In the genomic region with DNA sequence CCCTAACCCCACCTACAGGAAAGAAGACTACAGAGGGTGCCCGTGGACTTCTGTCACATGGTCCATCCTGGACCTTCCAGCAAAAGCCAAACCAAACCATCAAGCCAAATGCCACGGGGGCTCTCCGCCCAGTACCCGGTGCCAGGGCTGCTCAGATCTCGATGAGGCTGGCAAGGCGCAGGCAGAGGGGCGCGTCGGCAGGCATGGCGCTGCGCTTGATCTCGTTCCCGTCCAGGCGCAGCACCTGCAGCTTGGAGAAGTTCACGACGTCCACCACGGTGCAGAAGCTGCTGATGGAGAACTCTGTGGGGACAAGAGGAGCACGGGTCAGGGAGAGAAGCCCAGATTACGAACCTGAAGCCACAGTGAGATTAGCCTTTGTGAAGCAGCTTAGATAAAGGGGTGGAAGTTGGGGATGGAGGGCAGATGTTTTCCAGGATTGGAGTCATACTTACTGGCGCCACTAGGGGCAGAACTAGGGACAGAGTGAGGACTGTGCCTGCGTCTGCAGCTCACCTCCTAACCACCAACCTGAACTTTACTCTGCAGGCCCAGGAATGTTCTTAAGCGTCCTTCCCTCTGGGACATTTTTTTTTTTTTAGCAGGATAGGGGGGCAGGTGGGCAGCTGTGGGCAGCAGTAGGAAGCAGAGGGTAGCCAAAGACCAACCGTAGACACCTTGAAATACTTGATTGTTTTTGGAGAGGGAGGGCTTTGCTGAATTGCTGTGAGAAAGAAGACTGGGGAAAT, we compare ENCODE assay signal across 8 cellular contexts. TPM values are rescaled to one million over a fixed set of nuclear protein-coding genes. Genes with fewer than 3 reads are reported as not detected.
DNase-seq lines count a peak whose midpoint lies in the region; ATAC-seq, FAIRE-seq and TF ChIP-seq lines count a peak whose summit lies in the region.

No MANE protein-coding gene starts in this region.

- TF ChIP-seq CTCF in epithelial cell of proximal tubule (conservative IDR thresholded peaks at IDR 0.05; ENCODE audit: low read depth, low read length) (peak; percentile 74), nephron progenitor cell (IDR thresholded peaks at IDR 0.05) (peak; percentile 74)

- H3K4me3 ChIP-seq in epithelial cell of proximal tubule (ENCODE audit: low read depth, low read length) = no peak overlapping the region

- H3K4me3 Mint-ChIP-seq in activated CD8-positive, alpha-beta T cell treated with anti-CD3 and anti-CD28 coated beads, Interleukin-2, amount 10 ng/mL, durations not matched to agents 7 days and 5 days = no peak overlapping the region
- no peak overlapping the region for H3K4me3 Mint-ChIP-seq in nephron progenitor cell

- H3K27me3 Mint-ChIP-seq in activated CD8-positive, alpha-beta T cell treated with anti-CD3 and anti-CD28 coated beads, Interleukin-2, amount 10 ng/mL, durations not matched to agents 7 days and 5 days (ENCODE audit: low read depth) = peaks cover 30% of the 10 kb centered on the region
- peaks cover 35% of the 10 kb centered on the region for H3K27me3 Mint-ChIP-seq in nephron progenitor cell (ENCODE audit: low read depth, poor library complexity)

- POLR2A ChIA-PET in activated CD8-positive, alpha-beta T cell treated with anti-CD3 and anti-CD28 coated beads, Interleukin-2, amount 10 ng/mL, durations not matched to agents 7 days and 5 days (lab: Charles Lee) = interaction anchor here (2.8 kb wide), 1 partner anchor 69 kb away, joined by 10 read pairs; no protein-coding TSS in a partner anchor

- no peaks in the 10 kb centered on the region for H3K36me3 Mint-ChIP-seq in activated CD8-positive, alpha-beta T cell treated with anti-CD3 and anti-CD28 coated beads, Interleukin-2, amount 10 ng/mL, durations not matched to agents 7 days and 5 days (ENCODE audit: low read depth)
- no peaks in the 10 kb centered on the region for H3K36me3 Mint-ChIP-seq in nephron progenitor cell (ENCODE audit: low read depth)

- no peaks in the 10 kb centered on the region for H3K9me3 Mint-ChIP-seq in activated CD8-positive, alpha-beta T cell treated with anti-CD3 and anti-CD28 coated beads, Interleukin-2, amount 10 ng/mL, durations not matched to agents 7 days and 5 days (ENCODE audit: insufficient read depth)
- H3K9me3 Mint-ChIP-seq in nephron progenitor cell = no peaks in the 10 kb centered on the region

- peak; percentile 35 for FAIRE-seq in GM19239 (lab: Jason Lieb, UNC)

- H3K4me1 Mint-ChIP-seq in activated CD8-positive, alpha-beta T cell treated with anti-CD3 and anti-CD28 coated beads, Interleukin-2, amount 10 ng/mL, durations not matched to agents 7 days and 5 days (ENCODE audit: low read depth) = peaks cover 10% of the 10 kb centered on the region
- H3K4me1 Mint-ChIP-seq in nephron progenitor cell = peaks cover 79% of the 10 kb centered on the region

- DNase-seq in Ammon's horn (ENCODE audit: low spot score) (peak; percentile 68), GM19239 (ENCODE audit: insufficient read length, low spot score) (peak; percentile 61), NCI-H510A treated with DMSO at 0.1 percent for 48 hours (lab: John Stamatoyannopoulos, UW) (peak; percentile 59), epithelial cell of proximal tubule (ENCODE audit: low read depth) (no peak), nephron progenitor cell (peak; percentile 77)
- peak; percentile 49 for DNase-seq in activated CD8-positive, alpha-beta T cell treated with anti-CD3 and anti-CD28 coated beads, Interleukin-2, amount 10 ng/mL, durations not matched to agents 7 days and 5 days

- H3K27ac Mint-ChIP-seq in activated CD8-positive, alpha-beta T cell treated with anti-CD3 and anti-CD28 coated beads, Interleukin-2, amount 10 ng/mL, durations not matched to agents 7 days and 5 days = no peak overlapping the region
- no peak overlapping the region for H3K27ac Mint-ChIP-seq in nephron progenitor cell

- CTCF ChIA-PET in activated CD8-positive, alpha-beta T cell treated with anti-CD3 and anti-CD28 coated beads, Interleukin-2, amount 10 ng/mL, durations not matched to agents 7 days and 5 days (lab: Charles Lee) = interaction anchor here (0.6 to 31.1 kb wide), 29 partner anchors 8 to 451 kb away, joined by 3 to 841 read pairs (median 4); a partner anchor contains a TSS

- peak; percentile 61 for ATAC-seq in activated CD8-positive, alpha-beta T cell treated with anti-CD3 and anti-CD28 coated beads, Interleukin-2, amount 10 ng/mL, durations not matched to agents 7 days and 5 days
- ATAC-seq in GM21423 (IDR thresholded peaks at IDR 0.05; ENCODE audit: unreplicated experiment) = no peak
- no peak for ATAC-seq in HG02840 (IDR thresholded peaks at IDR 0.05; ENCODE audit: low FRiP score, unreplicated experiment)

RNA-seq across cellular contexts. Expression of a gene that starts 8.6 kb away (rescaled TPM):
- total RNA-seq in activated CD8-positive, alpha-beta T cell treated with anti-CD3 and anti-CD28 coated beads, Interleukin-2, amount 10 ng/mL, durations not matched to agents 7 days and 5 days = not detected
- 0.07 and 0.17 TPM in 2 replicates for total RNA-seq in epithelial cell of proximal tubule

RNA-seq across cellular contexts. Expression of a gene that starts 37.0 kb away (rescaled TPM):
- total RNA-seq in activated CD8-positive, alpha-beta T cell treated with anti-CD3 and anti-CD28 coated beads, Interleukin-2, amount 10 ng/mL, durations not matched to agents 7 days and 5 days = 10 to 100 TPM; 58.6 to 58.9 TPM
- 9.1 and 22.7 TPM in 2 replicates for total RNA-seq in epithelial cell of proximal tubule
